8 cellular contexts compared by ENCODE assay signal in genomic region chr15:84736375-84736774, GRCh38. TPM values are rescaled to one million over a fixed set of nuclear protein-coding genes. Genes with fewer than 3 reads are reported as not detected.
DNase-seq lines count a peak whose midpoint lies in the region; ATAC-seq and TF ChIP-seq lines count a peak whose summit lies in the region.

No MANE protein-coding gene starts in this region.

- peaks cover 52% of the 10 kb centered on the region for H3K4me1 Mint-ChIP-seq in activated CD8-positive, alpha-beta memory T cell treated with anti-CD3 and anti-CD28 coated beads, Interleukin-2, amount 10 ng/mL, durations not matched to agents 7 days and 5 days

- H3K27me3 ChIP-seq in tibial artery, result no peaks in the 10 kb centered on the region
- no peaks in the 10 kb centered on the region for H3K27me3 ChIP-seq in aorta (ENCODE audit: control insufficient read depth in 1 of 2, insufficient read depth in 2 of 2, low read length in 1 of 2)

- TF ChIP-seq CTCF in tibial artery (IDR thresholded peaks at IDR 0.05), result no peak

- intact Hi-C loops in tibial artery (cut with DNase I; ENCODE audit: low total_unique reads) (no loop called here), aorta (cut with DNase I) (no loop called here)

- H3K36me3 ChIP-seq in tibial artery (no peaks in the 10 kb centered on the region), aorta (ENCODE audit: control insufficient read depth in 1 of 2, insufficient read depth in 2 of 2, low read length in 1 of 2) (no peaks in the 10 kb centered on the region)

- no peaks in the 10 kb centered on the region for H3K27me3 Mint-ChIP-seq in activated CD8-positive, alpha-beta memory T cell treated with anti-CD3 and anti-CD28 coated beads, Interleukin-2, amount 10 ng/mL, durations not matched to agents 7 days and 5 days

- H3K9me3 ChIP-seq in tibial artery (no peaks in the 10 kb centered on the region), aorta (ENCODE audit: control insufficient read depth, low read length) (no peaks in the 10 kb centered on the region)

- peak overlapping the region; percentile 98 for H3K27ac Mint-ChIP-seq in activated CD8-positive, alpha-beta memory T cell treated with anti-CD3 and anti-CD28 coated beads, Interleukin-2, amount 10 ng/mL, durations not matched to agents 7 days and 5 days

- no peaks in the 10 kb centered on the region for H3K9me3 Mint-ChIP-seq in activated CD8-positive, alpha-beta memory T cell treated with anti-CD3 and anti-CD28 coated beads, Interleukin-2, amount 10 ng/mL, durations not matched to agents 7 days and 5 days (ENCODE audit: low read depth)

- peak; percentile 56 for ATAC-seq in GM19035 (IDR thresholded peaks at IDR 0.05; ENCODE audit: unreplicated experiment)
- peak; percentile 63 for ATAC-seq in HG03175 (IDR thresholded peaks at IDR 0.05; ENCODE audit: unreplicated experiment)
- ATAC-seq in activated CD8-positive, alpha-beta memory T cell treated with anti-CD3 and anti-CD28 coated beads, Interleukin-2, amount 10 ng/mL, durations not matched to agents 7 days and 5 days, result peak; percentile 69
- no peak for ATAC-seq in aorta (ENCODE audit: low FRiP score)

- peak overlapping the region; percentile 49 for H3K4me3 Mint-ChIP-seq in activated CD8-positive, alpha-beta memory T cell treated with anti-CD3 and anti-CD28 coated beads, Interleukin-2, amount 10 ng/mL, durations not matched to agents 7 days and 5 days

- no peak overlapping the region for H3K4me3 ChIP-seq in tibial artery
- H3K4me3 ChIP-seq in aorta (ENCODE audit: low read length in 2 of 2), result no peak overlapping the region

- peaks cover 0 to 9% (median 3%) of the 10 kb centered on the region in 4 donors for H3K4me1 ChIP-seq in tibial artery
- no peaks in the 10 kb centered on the region for H3K4me1 ChIP-seq in aorta (ENCODE audit: control insufficient read depth in 1 of 2, insufficient read depth in 2 of 2, low read length in 2 of 2)

- peak; percentile 91 for DNase-seq in activated CD8-positive, alpha-beta memory T cell treated with anti-CD3 and anti-CD28 coated beads, Interleukin-2, amount 10 ng/mL, durations not matched to agents 7 days and 5 days
- DNase-seq in stimulated activated CD4-positive, alpha-beta T cell treated with anti-CD3 and anti-CD28 coated beads, Interleukin-15, amount 100 ng/mL, for 48 hours (ENCODE audit: low read depth in 2 of 2), result peak; percentile 67 to 70
- DNase-seq in cerebellar cortex (ENCODE audit: low spot score), result no peak
- DNase-seq in tibial artery, result no peak
- no peak for DNase-seq in NCI-H128 (lab: John Stamatoyannopoulos, UW; ENCODE audit: unreplicated experiment)
- no peak for DNase-seq in aorta

- H3K27ac ChIP-seq in tibial artery (no peak overlapping the region), aorta (ENCODE audit: low read depth in 1 of 2, low read length in 2 of 2) (no peak overlapping the region)

- WGBS in aorta, 2 donors, result 95 to 97% methylated on average over 5 of the region's 5 CpGs

- CTCF ChIA-PET in activated CD8-positive, alpha-beta memory T cell treated with anti-CD3 and anti-CD28 coated beads, Interleukin-2, amount 10 ng/mL, durations not matched to agents 7 days and 5 days (lab: Charles Lee), result interaction anchor here (0.7 to 7.3 kb wide), 8 partner anchors 11 to 579 kb away, joined by 3 to 92 read pairs (median 9); partner anchors contain the start of genes SEC11A and WDR73

- peaks cover 3% of the 10 kb centered on the region for H3K36me3 Mint-ChIP-seq in activated CD8-positive, alpha-beta memory T cell treated with anti-CD3 and anti-CD28 coated beads, Interleukin-2, amount 10 ng/mL, durations not matched to agents 7 days and 5 days

RNA-seq across cellular contexts. Expression of gene ZNF592, which starts 12.0 kb away (rescaled TPM):
- 10 to 100 TPM; 32.9 to 39.7 TPM for total RNA-seq in activated CD8-positive, alpha-beta memory T cell treated with anti-CD3 and anti-CD28 coated beads, Interleukin-2, amount 10 ng/mL, durations not matched to agents 7 days and 5 days
- total RNA-seq in aorta, result 10 to 100 TPM; 27.8 to 35.8 TPM
- 10 to 100 TPM in 1 of 2 donors, 1 to 10 TPM in 1; 6.8 to 10.6 TPM for polyA plus RNA-seq in aorta

RNA-seq across cellular contexts. Expression of gene SEC11A, which starts 20.4 kb away (rescaled TPM):
- total RNA-seq in activated CD8-positive, alpha-beta memory T cell treated with anti-CD3 and anti-CD28 coated beads, Interleukin-2, amount 10 ng/mL, durations not matched to agents 7 days and 5 days, result 100 to 1,000 TPM in 1 of 2 experiments, 10 to 100 TPM in 1; 96.6 to 122 TPM
- 100 to 1,000 TPM in 1 of 2 donors, 10 to 100 TPM in 1; 99.3 to 115 TPM for total RNA-seq in aorta
- polyA plus RNA-seq in aorta, result 100 to 1,000 TPM; 193 to 327 TPM

Comparison
In these comparisons a context has a peak if more than half of its experiments do, and no peak if none do; other contexts are left out.
1. DNase-seq: peak in activated CD8-positive, alpha-beta memory T cell treated with anti-CD3 and anti-CD28 coated beads, Interleukin-2, amount 10 ng/mL, durations not matched to agents 7 days and 5 days (single experiment) and stimulated activated CD4-positive, alpha-beta T cell treated with anti-CD3 and anti-CD28 coated beads, Interleukin-15, amount 100 ng/mL, for 48 hours (2 of 2); none in cerebellar cortex (single experiment), tibial artery (0 of 2), NCI-H128 (single experiment) and aorta (0 of 2).